Comparison of ENCODE assay signal across 8 cellular contexts in the genomic region with DNA sequence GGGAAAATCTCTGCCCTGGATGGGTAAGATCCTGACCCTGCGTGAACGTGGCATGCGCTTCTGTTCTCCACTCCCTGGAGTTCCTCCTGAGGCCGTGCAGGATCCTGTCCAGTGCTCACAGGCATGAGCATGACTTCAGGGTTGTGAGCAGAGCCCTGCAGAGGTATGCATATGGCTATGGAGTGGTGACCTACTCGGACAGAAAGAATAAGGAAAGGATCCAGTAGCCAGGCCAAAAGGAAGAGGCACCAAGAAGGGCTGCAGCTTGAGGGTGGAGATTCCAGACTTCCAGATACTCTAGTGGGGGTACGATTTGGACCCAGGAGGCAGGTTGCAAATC. TPM values are rescaled to one million over a fixed set of nuclear protein-coding genes. Genes with fewer than 3 reads are reported as not detected.
DNase-seq lines count a peak whose midpoint lies in the region; ATAC-seq and TF ChIP-seq lines count a peak whose summit lies in the region.
"Had no signal": no experiment of that assay in that cellular context is flagged by ENCODE, and none has a peak within 500 bp of the region (broad histone marks: within the 10 kb centered on the region; RNA-seq: fewer than 3 reads in every experiment).

No MANE protein-coding gene starts in this region.

- no peak overlapping the region for H3K9ac ChIP-seq in HCT116 (ENCODE audit: low read length)

- ATAC-seq in HCT116, result no peak
- no peak for ATAC-seq in stimulated activated memory B cell treated with anti-CD40 and anti-IgM and Interleukin-4, amounts not matched to agents 10 μg/mL and 1 μg/mL and 100 μg/mL, for 72 hours

- TF ChIP-seq RAD21 in HCT116 (IDR thresholded peaks at IDR 0.05; ENCODE audit: low read depth), result no peak

- 0 out of 2 replicates have a peak overlapping the region, but pooled peaks have one; percentile 12 for H3K4me2 ChIP-seq in HCT116 (ENCODE audit: low read length)

- H3K4me3 ChIP-seq in HCT116 (replicated peaks in 1 of 2; ENCODE audit: low read depth in 1 of 2, low read length in 2 of 2), result no peak overlapping the region

- H4K20me1 ChIP-seq in HCT116 (ENCODE audit: insufficient read depth), result no peaks in the 10 kb centered on the region

- no peaks in the 10 kb centered on the region for H3K79me2 ChIP-seq in HCT116 (ENCODE audit: insufficient read depth, low read length)

- POLR2A ChIA-PET in HCT116 (lab: Charles Lee), result interaction anchor here (0.6 to 1.9 kb wide), 2 partner anchors 19 to 115 kb away, joined by 3 to 6 read pairs; no protein-coding TSS in a partner anchor

- TF ChIP-seq CTCF in HCT116 (IDR thresholded peaks at IDR 0.05 in 2 of 3, conservative IDR thresholded peaks at IDR 0.05 in 1 of 3; ENCODE audit: borderline replicate concordance in 1 of 3, insufficient read depth in 1 of 3, low read depth in 2 of 3, low read length in 2 of 3), result no peak
- no peak for TF ChIP-seq CTCF in VCaP (conservative IDR thresholded peaks at IDR 0.05)
- TF ChIP-seq CTCF in glutamatergic neuron (IDR thresholded peaks at IDR 0.05; ENCODE audit: partially characterized antibody, unreplicated experiment), result no peak

- H3K9me3 ChIP-seq in HCT116 (ENCODE audit: control insufficient read depth in 1 of 2, insufficient read depth in 1 of 2, low read depth in 1 of 2, low read length in 2 of 2), result no peaks in the 10 kb centered on the region

- H3K36me3 Mint-ChIP-seq in glutamatergic neuron (ENCODE audit: unreplicated experiment), result no peaks in the 10 kb centered on the region
- no peaks in the 10 kb centered on the region for H3K36me3 Mint-ChIP-seq in stimulated activated memory B cell treated with anti-CD40 and anti-IgM and Interleukin-4, amounts not matched to agents 10 μg/mL and 1 μg/mL and 100 μg/mL, for 72 hours

- intact Hi-C loops in HCT116 (cut with micrococcal nuclease), result no loop called here

- H3K9me2 ChIP-seq in HCT116 (ENCODE audit: insufficient read depth), result no peaks in the 10 kb centered on the region

- no peak for TF ChIP-seq POLR2A in HCT116 (IDR thresholded peaks at IDR 0.05; ENCODE audit: borderline replicate concordance, extremely low read depth, insufficient read depth, insufficient read length)

- H3K9me3 Mint-ChIP-seq in glutamatergic neuron (ENCODE audit: unreplicated experiment), result no peaks in the 10 kb centered on the region
- H3K9me3 Mint-ChIP-seq in stimulated activated memory B cell treated with anti-CD40 and anti-IgM and Interleukin-4, amounts not matched to agents 10 μg/mL and 1 μg/mL and 100 μg/mL, for 72 hours, result no peaks in the 10 kb centered on the region

- peak overlapping the region; percentile 26 for H2AFZ ChIP-seq in HCT116 (ENCODE audit: low read depth, low read length, poor library complexity, severe bottlenecking)

- RAD21 ChIA-PET in HCT116 (lab: Charles Lee; ENCODE audit: low non-redundant PET in 1 of 2, low total read pairs in 2 of 2, uncharacterized antibody in 2 of 2, unreplicated experiment in 2 of 2), result interaction anchor here (1.9 to 2.2 kb wide), 2 partner anchors 41 kb away, joined by 8 to 9 read pairs; no protein-coding TSS in a partner anchor

- no peaks in the 10 kb centered on the region for H3K4me1 Mint-ChIP-seq in glutamatergic neuron (ENCODE audit: low read depth, unreplicated experiment)
- peaks cover 43% of the 10 kb centered on the region for H3K4me1 Mint-ChIP-seq in stimulated activated memory B cell treated with anti-CD40 and anti-IgM and Interleukin-4, amounts not matched to agents 10 μg/mL and 1 μg/mL and 100 μg/mL, for 72 hours

- BruUV-seq in HCT116 (replicated peaks; lab: Mats Ljungman, UMichigan), result no TSS peak

- H3K27ac ChIP-seq in HCT116 (ENCODE audit: low read depth, low read length) (no peak overlapping the region), VCaP (peak overlapping the region; percentile 42; the same call in 1 of the 2 replicates)

- H3K27ac Mint-ChIP-seq in glutamatergic neuron (ENCODE audit: unreplicated experiment), result no peak overlapping the region
- peak overlapping the region; percentile 87 for H3K27ac Mint-ChIP-seq in stimulated activated memory B cell treated with anti-CD40 and anti-IgM and Interleukin-4, amounts not matched to agents 10 μg/mL and 1 μg/mL and 100 μg/mL, for 72 hours

- H3K27me3 Mint-ChIP-seq in glutamatergic neuron (ENCODE audit: unreplicated experiment), result peaks cover 3% of the 10 kb centered on the region
- no peaks in the 10 kb centered on the region for H3K27me3 Mint-ChIP-seq in stimulated activated memory B cell treated with anti-CD40 and anti-IgM and Interleukin-4, amounts not matched to agents 10 μg/mL and 1 μg/mL and 100 μg/mL, for 72 hours

- CTCF ChIA-PET in HCT116 (lab: Charles Lee), result interaction anchor here (1.1 to 5.3 kb wide), 6 partner anchors 10 to 116 kb away, joined by 3 to 46 read pairs (median 4); no protein-coding TSS in a partner anchor

- H3K36me3 ChIP-seq in HCT116 (ENCODE audit: control insufficient read depth in 1 of 2, insufficient read depth in 2 of 2, low read length in 2 of 2), result no peaks in the 10 kb centered on the region

- H3K4me1 ChIP-seq in HCT116 (ENCODE audit: control insufficient read depth in 1 of 2, insufficient read depth in 2 of 2, low read length in 2 of 2), result peaks cover 4 to 20% of the 10 kb centered on the region in 2 experiments; a peak in 3 of 4 replicates

- H3K4me3 Mint-ChIP-seq in glutamatergic neuron (ENCODE audit: unreplicated experiment), result peak overlapping the region; percentile 65
- peak overlapping the region; percentile 61 for H3K4me3 Mint-ChIP-seq in stimulated activated memory B cell treated with anti-CD40 and anti-IgM and Interleukin-4, amounts not matched to agents 10 μg/mL and 1 μg/mL and 100 μg/mL, for 72 hours

- DNase-seq in HCT116 (ENCODE audit: low read depth, low spot score), result no peak
- no peak for DNase-seq in glutamatergic neuron
- no peak for DNase-seq in NCI-H2107 treated with DMSO at 0.1 percent for 48 hours (lab: John Stamatoyannopoulos, UW; ENCODE audit: unreplicated experiment)
- DNase-seq in middle frontal gyrus (ENCODE audit: extremely low spot score, low spot score), result no peak
- no peak for DNase-seq in GM19238 (ENCODE audit: insufficient read length, low spot score)

- H3K27me3 ChIP-seq in HCT116 (ENCODE audit: insufficient read depth, low read length), result no peaks in the 10 kb centered on the region

TF ChIP-seq in HCT116, 20 proteins besides CTCF, POLR2A, EP300 and RAD21:
- TF ChIP-seq TCF7L2 (IDR thresholded peaks at IDR 0.05; ENCODE audit: borderline replicate concordance, extremely low read depth, insufficient read depth, insufficient read length), result no peak

RNA-seq across cellular contexts. Expression of a gene that starts 20.8 kb away (rescaled TPM):
- total RNA-seq in HCT116 (2021; ENCODE audit: unreplicated experiment) (0.25 TPM), glutamatergic neuron (ENCODE audit: unreplicated experiment) (not detected)
- polyA plus RNA-seq in HCT116 (2012), result 0.13 and 0.27 TPM in 2 replicates

RNA-seq across cellular contexts. Expression of a gene that starts 27.9 kb away (rescaled TPM):
- total RNA-seq in HCT116 (2021; ENCODE audit: unreplicated experiment) (0.54 TPM), glutamatergic neuron (ENCODE audit: unreplicated experiment) (0.96 TPM)
- polyA plus RNA-seq in HCT116 (2012), result 0.65 and 0.79 TPM in 2 replicates

RNA-seq across cellular contexts. Expression of a gene that starts 40.0 kb away (rescaled TPM):
- total RNA-seq in HCT116 (2021; ENCODE audit: unreplicated experiment) (128 TPM), glutamatergic neuron (ENCODE audit: unreplicated experiment) (not detected)
- polyA plus RNA-seq in HCT116 (2012), result 91.2 and 100 TPM in 2 replicates

RNA-seq across cellular contexts. Expression of a gene that starts 46.5 kb away (rescaled TPM):
- 12.1 TPM for total RNA-seq in HCT116 (2021; ENCODE audit: unreplicated experiment)
- polyA plus RNA-seq in HCT116 (2012), result 11.2 and 13.0 TPM in 2 replicates
- 14.0 TPM for total RNA-seq in glutamatergic neuron (ENCODE audit: unreplicated experiment)

RNA-seq across cellular contexts. Expression of a gene that starts 48.6 kb away (rescaled TPM):
- 118 TPM for total RNA-seq in HCT116 (2021; ENCODE audit: unreplicated experiment)
- 150 and 159 TPM in 2 replicates for polyA plus RNA-seq in HCT116 (2012)
- 0.74 TPM for total RNA-seq in glutamatergic neuron (ENCODE audit: unreplicated experiment)
- total RNA-seq: T-helper 1 cell treated with Interleukin-12 subunit alpha and Interleukin-12 subunit beta and Interleukin-4 antibody, amounts not matched to agents 30 ng/mL and 1 ng/mL, for 36 hours had no signal

Comparison
In these comparisons a context has a peak if more than half of its experiments do, and no peak if none do; other contexts are left out.
1. RNA of a gene that starts 40.0 kb away (total RNA-seq): 128 TPM in HCT116 (single experiment); not detected in glutamatergic neuron (single experiment); every median in the first group is over 10 times any median in the second.